In the genomic region with DNA sequence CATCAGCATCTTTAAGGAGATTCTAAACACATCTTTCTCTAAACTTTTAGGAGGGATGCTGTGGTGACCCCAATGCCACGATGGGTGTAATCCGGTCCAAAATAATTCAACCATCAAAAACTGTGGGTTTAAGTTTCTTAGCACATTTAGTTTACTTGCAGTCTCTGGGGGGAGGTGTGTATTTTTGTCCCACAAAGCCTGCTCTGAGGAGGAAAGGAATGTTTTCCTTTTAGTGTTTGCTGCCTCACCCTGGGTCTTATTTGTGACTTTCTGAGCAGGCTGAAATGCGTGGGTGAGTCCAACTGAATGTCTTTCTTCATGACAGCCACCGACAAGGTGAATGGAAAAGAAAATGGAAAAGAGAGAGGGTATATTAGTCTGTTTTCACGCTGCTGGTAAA, we compare ENCODE assay signal across 15 cellular contexts.
A peak's percentile ranks its signal among the peaks of the same experiment; 100 is the strongest.
DNase-seq lines count a peak whose midpoint lies in the region; ATAC-seq, FAIRE-seq and TF ChIP-seq lines count a peak whose summit lies in the region.
"Had no signal": no experiment of that assay in that cellular context is flagged by ENCODE, and none has a peak within 500 bp of the region (broad histone marks: within the 10 kb centered on the region; RNA-seq: fewer than 3 reads in every experiment).

No MANE protein-coding gene starts in this region.

- no peak overlapping the region for H2BK120ac ChIP-seq in H1 (replicated peaks; ENCODE audit: low read depth, low read length)

- no peak for FAIRE-seq in H1 (lab: Jason Lieb, UNC)

- H3K36me3 ChIP-seq in H1 (ENCODE audit: control insufficient read depth in 2 of 4, insufficient read depth in 4 of 4, low read length in 3 of 4): no peaks in the 10 kb centered on the region

- H3K27ac Mint-ChIP-seq in nephron progenitor cell: peak overlapping the region; percentile 78
- no peak overlapping the region for H3K27ac Mint-ChIP-seq in T-helper 17 cell

- CTCF ChIA-PET in H1 (lab: Charles Lee; ENCODE audit: partially characterized antibody): interaction anchor here (1.1 kb wide), 1 partner anchor 27 kb away, joined by 4 read pairs; no protein-coding TSS in a partner anchor

- H3K9me3 ChIP-seq in H1 (ENCODE audit: insufficient read depth in 2 of 2, low read depth in 1 of 2, low read length in 1 of 2): no peaks in the 10 kb centered on the region
- no peaks in the 10 kb centered on the region for H3K9me3 ChIP-seq in T-helper 17 cell (ENCODE audit: control insufficient read depth, low read length, poor library complexity, severe bottlenecking)

- H3K79me1 ChIP-seq in H1 (ENCODE audit: low read depth, low read length): no peaks in the 10 kb centered on the region

- no peak overlapping the region for H3K14ac ChIP-seq in H1 (ENCODE audit: insufficient read length)

- H3K4me3 Mint-ChIP-seq in nephron progenitor cell: no peak overlapping the region
- no peak overlapping the region for H3K4me3 Mint-ChIP-seq in T-helper 17 cell

- H2AK5ac ChIP-seq in H1 (ENCODE audit: low read depth, low read length): no peak overlapping the region

- H2BK12ac ChIP-seq in H1 (ENCODE audit: low read depth, low read length): no peak overlapping the region

- TF ChIP-seq EP300 in H1 (IDR thresholded peaks at IDR 0.05; ENCODE audit: borderline replicate concordance in 1 of 2, low read depth in 2 of 2, low read length in 2 of 2): no peak

- no peak for TF ChIP-seq RAD21 in H1 (IDR thresholded peaks at IDR 0.05 in 1 of 2, conservative IDR thresholded peaks at IDR 0.05 in 1 of 2; ENCODE audit: low read depth in 2 of 2, low read length in 2 of 2)

- no peaks in the 10 kb centered on the region for H3K9me3 Mint-ChIP-seq in nephron progenitor cell

- H3K4me1 Mint-ChIP-seq in nephron progenitor cell (peaks cover 11% of the 10 kb centered on the region), T-helper 17 cell (no peaks in the 10 kb centered on the region)

- H3K36me3 Mint-ChIP-seq in nephron progenitor cell (ENCODE audit: low read depth) (no peaks in the 10 kb centered on the region), T-helper 17 cell (ENCODE audit: low read depth) (no peaks in the 10 kb centered on the region)

- peaks cover 0 to 5% (median 2%) of the 10 kb centered on the region in 4 experiments; a peak in 3 of 7 replicates for H3K4me1 ChIP-seq in H1 (replicated peaks in 1 of 4; ENCODE audit: control insufficient read depth in 3 of 4, insufficient read depth in 4 of 4, low read length in 3 of 4)

- TF ChIP-seq CTCF in H1 (IDR thresholded peaks at IDR 0.05; ENCODE audit: control extremely low read depth in 1 of 3, insufficient read depth in 1 of 3, low read depth in 1 of 3, low read length in 3 of 3) (no peak), nephron progenitor cell (IDR thresholded peaks at IDR 0.05) (no peak)

- DNase-seq in H4 (ENCODE audit: low spot score): peak; percentile 48
- DNase-seq in H1 (ENCODE audit: low read depth in 1 of 2, low spot score in 2 of 2): no peak
- no peak for DNase-seq in nephron progenitor cell
- no peak for DNase-seq in T-helper 17 cell
- DNase-seq: IMR-90, Karpas-422, NCI-H1417, NCI-H187 treated with DMSO at 0.1 percent for 48 hours, NCI-H345, NCI-H526, SIG-M5 had no signal

- no peak overlapping the region for H2BK5ac ChIP-seq in H1 (ENCODE audit: low read depth, low read length)

- H3K23me2 ChIP-seq in H1 (ENCODE audit: low read depth, low read length): no peaks in the 10 kb centered on the region

- no peak overlapping the region for H4K91ac ChIP-seq in H1 (replicated peaks; ENCODE audit: insufficient read length, low read length)

- H4K5ac ChIP-seq in H1 (ENCODE audit: insufficient read length, low read depth, low read length): no peak overlapping the region

- no peaks in the 10 kb centered on the region for H4K20me1 ChIP-seq in H1 (replicated peaks in 1 of 2; ENCODE audit: control insufficient read depth in 1 of 2, insufficient read depth in 2 of 2, low read length in 2 of 2)

- peak overlapping the region; percentile 28 for H3K4ac ChIP-seq in H1 (replicated peaks; ENCODE audit: insufficient read length, low read depth, low read length)

- no peak overlapping the region for H2BK15ac ChIP-seq in H1 (ENCODE audit: low read length)

- no peak overlapping the region for H3K4me2 ChIP-seq in H1 (ENCODE audit: insufficient read depth in 1 of 2, low read depth in 2 of 2, low read length in 2 of 2)

- H4K8ac ChIP-seq in H1 (ENCODE audit: extremely low read depth, insufficient read depth, low read length): no peak overlapping the region

- H2AFZ ChIP-seq in H1 (ENCODE audit: low read length): no peak overlapping the region

- ATAC-seq in HG02970 (IDR thresholded peaks at IDR 0.05; ENCODE audit: low FRiP score, unreplicated experiment) (no peak), GM18511 (IDR thresholded peaks at IDR 0.05; ENCODE audit: unreplicated experiment) (no peak), HG02798 (IDR thresholded peaks at IDR 0.05; ENCODE audit: poor library complexity, unreplicated experiment) (no peak), T-helper 17 cell (no peak)

- H3K4me3 ChIP-seq in H1 (ENCODE audit: extremely low read depth in 1 of 4, insufficient read depth in 2 of 4, low read depth in 3 of 4, low read length in 4 of 4): no peak overlapping the region

- no peaks in the 10 kb centered on the region for H3K27me3 ChIP-seq in H1 (replicated peaks in 1 of 4; ENCODE audit: control insufficient read depth in 3 of 4, extremely low read depth in 1 of 4, insufficient read depth in 3 of 4, low read length in 3 of 4)

- no peak for TF ChIP-seq POLR2A in H1 (IDR thresholded peaks at IDR 0.05; ENCODE audit: control extremely low read depth in 1 of 2, low read depth in 2 of 2, low read length in 2 of 2)

- no peak overlapping the region for H3K27ac ChIP-seq in H1 (ENCODE audit: low read depth, low read length)
- H3K27ac ChIP-seq: C4-2B had no signal

- no peak overlapping the region for H3K23ac ChIP-seq in H1 (ENCODE audit: insufficient read length)

- H3K27me3 Mint-ChIP-seq in nephron progenitor cell (ENCODE audit: low read depth, poor library complexity) (no peaks in the 10 kb centered on the region), T-helper 17 cell (peaks cover 15% of the 10 kb centered on the region)

- H3K79me2 ChIP-seq in H1 (ENCODE audit: control insufficient read depth in 1 of 2, insufficient read depth in 2 of 2, low read length in 2 of 2): no peaks in the 10 kb centered on the region

- POLR2A ChIA-PET in H1 (lab: Charles Lee; ENCODE audit: partially characterized antibody): no interaction called here

- no peak overlapping the region for H3K9ac ChIP-seq in H1 (replicated peaks in 1 of 4; ENCODE audit: extremely low read depth in 1 of 4, low read depth in 3 of 4, low read length in 3 of 4)

- WGBS in H1 (ENCODE audit: extremely low coverage in 1 of 2, insufficient coverage in 1 of 2, insufficient read length in 1 of 2, insufficient replicate concordance in 2 of 2, low coverage in 1 of 2, low lambda C conversion rate in 2 of 2, missing lambda C conversion rate in 1 of 2), 2 experiments: 86% methylated on average over 5 of the region's 5 CpGs; no CpG with 5 or more reads in 1 of the 2 experiments

- no peak overlapping the region for H2BK20ac ChIP-seq in H1 (ENCODE audit: low read length)

- H3K56ac ChIP-seq in H1 (replicated peaks; ENCODE audit: insufficient read length, low read depth, low read length): no peak overlapping the region

- H3K18ac ChIP-seq in H1 (ENCODE audit: extremely low read depth, low read length): no peak overlapping the region

TF ChIP-seq in H1, 55 proteins besides CTCF, POLR2A, EP300 and RAD21:
- TF ChIP-seq, protein P1, sequence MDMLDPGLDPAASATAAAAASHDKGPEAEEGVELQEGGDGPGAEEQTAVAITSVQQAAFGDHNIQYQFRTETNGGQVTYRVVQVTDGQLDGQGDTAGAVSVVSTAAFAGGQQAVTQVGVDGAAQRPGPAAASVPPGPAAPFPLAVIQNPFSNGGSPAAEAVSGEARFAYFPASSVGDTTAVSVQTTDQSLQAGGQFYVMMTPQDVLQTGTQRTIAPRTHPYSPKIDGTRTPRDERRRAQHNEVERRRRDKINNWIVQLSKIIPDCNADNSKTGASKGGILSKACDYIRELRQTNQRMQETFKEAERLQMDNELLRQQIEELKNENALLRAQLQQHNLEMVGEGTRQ (IDR thresholded peaks at IDR 0.05; ENCODE audit: low read length): no peak
- no peak for TF ChIP-seq GTF2F1 (IDR thresholded peaks at IDR 0.05; ENCODE audit: borderline replicate concordance, low read depth, low read length)
- no peak for TF ChIP-seq KDM1A (IDR thresholded peaks at IDR 0.05; ENCODE audit: borderline replicate concordance, low read length)
- TF ChIP-seq, protein P2, sequence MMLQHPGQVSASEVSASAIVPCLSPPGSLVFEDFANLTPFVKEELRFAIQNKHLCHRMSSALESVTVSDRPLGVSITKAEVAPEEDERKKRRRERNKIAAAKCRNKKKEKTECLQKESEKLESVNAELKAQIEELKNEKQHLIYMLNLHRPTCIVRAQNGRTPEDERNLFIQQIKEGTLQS (IDR thresholded peaks at IDR 0.05; ENCODE audit: insufficient read depth, low read depth, low read length): no peak
- no peak for TF ChIP-seq RBBP5 (IDR thresholded peaks at IDR 0.05; ENCODE audit: borderline replicate concordance, low read depth, low read length)
